In the genomic region with DNA sequence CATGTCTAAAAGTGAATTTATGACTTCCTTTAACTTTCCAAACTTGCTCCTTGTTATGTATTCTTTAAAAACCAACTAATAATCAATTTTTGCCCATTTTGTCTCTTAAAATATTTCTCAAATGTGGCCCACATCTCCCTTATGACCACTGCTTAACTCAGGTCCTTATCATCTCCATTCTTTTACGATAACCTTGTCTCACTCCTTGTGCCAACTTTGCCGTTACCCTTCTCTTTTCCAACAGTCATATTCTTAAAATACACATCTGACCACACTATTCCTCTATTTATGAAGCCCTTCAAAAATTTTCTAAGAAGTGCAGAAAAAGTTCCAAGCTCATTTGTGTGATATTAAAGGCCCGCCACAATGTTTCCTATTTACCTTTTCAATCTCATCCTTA, we compare ENCODE assay signal across 26 cellular contexts. TPM values are rescaled to one million over a fixed set of nuclear protein-coding genes. Genes with fewer than 3 reads are reported as not detected.
"Had no signal": no experiment of that assay in that cellular context is flagged by ENCODE, and none has a peak within 500 bp of the region (broad histone marks: within the 10 kb centered on the region; RNA-seq: fewer than 3 reads in every experiment).

No MANE protein-coding gene starts in this region.

- DNase-seq: cerebellar nuclear complex; colonic mucosa; cortex of kidney; dermis blood vessel endothelial cell; dorsolateral prefrontal cortex; effector CD4-positive, alpha-beta T cell; effector memory CD4-positive, alpha-beta T cell; erythroblast; esophagus squamous epithelium; foreskin fibroblast; foreskin melanocyte; gastrocnemius medialis; glutamatergic neuron; head of caudate nucleus; heart right ventricle; hippocampal formation; left cardiac atrium; left lung; lower lobe of right lung; mesenchymal stem cell; mucosa of descending colon had no signal

- H3K36me3 ChIP-seq: colonic mucosa, esophagus squamous epithelium, gastrocnemius medialis, heart right ventricle, left lung, lower lobe of right lung had no signal

- H3K9me3 ChIP-seq: colonic mucosa, esophagus squamous epithelium, gastrocnemius medialis, heart right ventricle, left lung, lower lobe of right lung, mucosa of descending colon had no signal

- H3K4me3 Mint-ChIP-seq: mesothelial cell of epicardium had no signal

- H3K27me3 ChIP-seq: colonic mucosa, dorsolateral prefrontal cortex, esophagus squamous epithelium, gastrocnemius medialis, heart right ventricle, left lung had no signal

- H3K27ac Mint-ChIP-seq: mesothelial cell of epicardium had no signal

- H3K27ac ChIP-seq: colonic mucosa, dorsolateral prefrontal cortex, epithelial cell of prostate, esophagus squamous epithelium, gastrocnemius medialis, left lung, lower lobe of right lung had no signal

- H3K36me3 Mint-ChIP-seq: mesothelial cell of epicardium had no signal

- ATAC-seq: esophagus mucosa, gastrocnemius medialis, left cardiac atrium, left lung, lower lobe of right lung, mucosa of descending colon had no signal

- H3K4me1 ChIP-seq: colonic mucosa, gastrocnemius medialis, left lung, lower lobe of right lung had no signal

- H3K4me3 ChIP-seq: colonic mucosa, dorsolateral prefrontal cortex, esophagus squamous epithelium, gastrocnemius medialis, heart right ventricle, left lung, lower lobe of right lung, mucosa of descending colon had no signal

RNA-seq across cellular contexts. Expression of gene PPP1R1C, which starts 47.8 kb away (rescaled TPM):
- total RNA-seq: colonic mucosa, gastrocnemius medialis, lung microvascular endothelial cell, mesenteric fat pad had no signal
